ENCODE assay signal across 1 cellular context in genomic region chr17:47323382-47324223, GRCh38.
TF ChIP-seq lines count a peak whose summit lies in the region.

EFCAB13 (plus strand) TSS chr17:47323955; CDS start chr17:47328354, 4,399 bp downstream.

TF ChIP-seq in HepG2, 621 proteins besides CTCF, POLR2A, EP300 and RAD21 (continued from another document and continues in another):
- no peak for TF ChIP-seq AFF4 (CRISPR knock-in tag; IDR thresholded peaks at IDR 0.05)
- no peak for TF ChIP-seq ZNF597 (CRISPR knock-in tag; IDR thresholded peaks at IDR 0.05)
- TF ChIP-seq CHD4 (IDR thresholded peaks at IDR 0.05; ENCODE audit: borderline replicate concordance, low read length), result 0 out of 2 replicates have a peak, but pooled peaks have one; percentile 36
- TF ChIP-seq ZNF609 (CRISPR knock-in tag; IDR thresholded peaks at IDR 0.05; ENCODE audit: borderline replicate concordance), result peak; percentile 46; the same call in 1 of the 2 replicates
- no peak for TF ChIP-seq GTF2F1 (IDR thresholded peaks at IDR 0.05; ENCODE audit: low read length)
- no peak for TF ChIP-seq MEIS2 (CRISPR knock-in tag; IDR thresholded peaks at IDR 0.05)
- no peak for TF ChIP-seq PLRG1 (conservative IDR thresholded peaks at IDR 0.05)
- peak; percentile 33; the same call in 1 of the 2 replicates for TF ChIP-seq KLF13 (CRISPR knock-in tag; IDR thresholded peaks at IDR 0.05)
- TF ChIP-seq CREM (IDR thresholded peaks at IDR 0.05), result no peak
- TF ChIP-seq CREM (CRISPR knock-in tag; IDR thresholded peaks at IDR 0.05), result no peak
- TF ChIP-seq ZNF350 (CRISPR knock-in tag; IDR thresholded peaks at IDR 0.05; ENCODE audit: borderline replicate concordance, low read depth), result peak; percentile 82
- TF ChIP-seq DRAP1 (CRISPR knock-in tag; IDR thresholded peaks at IDR 0.05), result peak; percentile 86
- TF ChIP-seq NCOR1 (IDR thresholded peaks at IDR 0.05; ENCODE audit: borderline replicate concordance, low read length), result no peak
- peak; percentile 84 for TF ChIP-seq GABPB1 (CRISPR knock-in tag; IDR thresholded peaks at IDR 0.05)
- peak; percentile 65; the same call in 1 of the 2 replicates for TF ChIP-seq KLF11 (CRISPR knock-in tag; IDR thresholded peaks at IDR 0.05)
- TF ChIP-seq UBTF (CRISPR knock-in tag; IDR thresholded peaks at IDR 0.05), result peak; percentile 100
- peak; percentile 95; the same call in 1 of the 2 replicates for TF ChIP-seq ZNF230 (CRISPR knock-in tag; IDR thresholded peaks at IDR 0.05)
- TF ChIP-seq ISX (CRISPR knock-in tag; conservative IDR thresholded peaks at IDR 0.05), result 0 out of 2 replicates have a peak, but pooled peaks have one; percentile 60
- TF ChIP-seq RFX1 (IDR thresholded peaks at IDR 0.05), result no peak
- TF ChIP-seq SIN3B (IDR thresholded peaks at IDR 0.05; ENCODE audit: low read length), result no peak
- no peak for TF ChIP-seq NBN (conservative IDR thresholded peaks at IDR 0.05)
- TF ChIP-seq MTF1 (CRISPR knock-in tag; IDR thresholded peaks at IDR 0.05), result peak; percentile 50; the same call in 1 of the 2 replicates
- TF ChIP-seq BATF2 (CRISPR knock-in tag; IDR thresholded peaks at IDR 0.05), result peak; percentile 99
- TF ChIP-seq ZNF317 (CRISPR knock-in tag; IDR thresholded peaks at IDR 0.05), result peak; percentile 62; the same call in 1 of the 2 replicates
- TF ChIP-seq SP5 (CRISPR knock-in tag; IDR thresholded peaks at IDR 0.05; ENCODE audit: borderline replicate concordance, low read depth), result peak; percentile 78; the same call in 1 of the 2 replicates
- TF ChIP-seq PCBP1 (IDR thresholded peaks at IDR 0.05; ENCODE audit: borderline replicate concordance, low read depth, low read length), result no peak
- peak; percentile 98 for TF ChIP-seq TFDP1 (CRISPR knock-in tag; IDR thresholded peaks at IDR 0.05; ENCODE audit: borderline replicate concordance)
- peak; percentile 93; the same call in 1 of the 2 replicates for TF ChIP-seq SNAPC5 (CRISPR knock-in tag; IDR thresholded peaks at IDR 0.05; ENCODE audit: borderline replicate concordance)
- TF ChIP-seq KDM6A (CRISPR knock-in tag; IDR thresholded peaks at IDR 0.05; ENCODE audit: low read depth), result no peak
- no peak for TF ChIP-seq MTA3 (CRISPR knock-in tag; IDR thresholded peaks at IDR 0.05)
- TF ChIP-seq ZNF570 (CRISPR knock-in tag; IDR thresholded peaks at IDR 0.05; ENCODE audit: borderline replicate concordance), result peak; percentile 15; the same call in 1 of the 2 replicates
- TF ChIP-seq AKAP8 (CRISPR knock-in tag; IDR thresholded peaks at IDR 0.05), result peak; percentile 89
- TF ChIP-seq MYNN (CRISPR knock-in tag; IDR thresholded peaks at IDR 0.05; ENCODE audit: low read depth), result peak; percentile 92
- TF ChIP-seq DBP (CRISPR knock-in tag; IDR thresholded peaks at IDR 0.05; ENCODE audit: not compliant biosample characterization), result no peak
- TF ChIP-seq ZNF501 (CRISPR knock-in tag; IDR thresholded peaks at IDR 0.05), result peak; percentile 87
- TF ChIP-seq ZNF274 (CRISPR knock-in tag; IDR thresholded peaks at IDR 0.05), result peak; percentile 98
- TF ChIP-seq CCAR2 (optimal IDR thresholded peaks at IDR 0.05; ENCODE audit: low read depth, low read length), result no peak
- TF ChIP-seq SETDB1 (CRISPR knock-in tag; IDR thresholded peaks at IDR 0.05; ENCODE audit: borderline replicate concordance), result no peak
- peak; percentile 80 for TF ChIP-seq CBX1 (IDR thresholded peaks at IDR 0.05; ENCODE audit: low read depth)
- no peak for TF ChIP-seq SYNCRIP (IDR thresholded peaks at IDR 0.05; ENCODE audit: insufficient read depth, low read depth, low read length)
- TF ChIP-seq NFKBIZ (CRISPR knock-in tag; IDR thresholded peaks at IDR 0.05), result 0 out of 2 replicates have a peak, but pooled peaks have one; percentile 71
- no peak for TF ChIP-seq LRRFIP1 (CRISPR knock-in tag; conservative IDR thresholded peaks at IDR 0.05)
- peak; percentile 60; the same call in 1 of the 2 replicates for TF ChIP-seq JUND (CRISPR knock-in tag; IDR thresholded peaks at IDR 0.05)
- TF ChIP-seq ZNF704 (CRISPR knock-in tag; IDR thresholded peaks at IDR 0.05; ENCODE audit: borderline replicate concordance), result peak; percentile 99
- peak; percentile 77; the same call in 1 of the 2 replicates for TF ChIP-seq KAT7 (CRISPR knock-in tag; IDR thresholded peaks at IDR 0.05; ENCODE audit: borderline replicate concordance)
- no peak; the same call in 1 of the 2 replicates for TF ChIP-seq FOXM1 (CRISPR knock-in tag; IDR thresholded peaks at IDR 0.05)
